Comparison of ENCODE assay signal across 31 cellular contexts in genomic region chr1:203442821-203443220, GRCh38. TPM values are rescaled to one million over a fixed set of nuclear protein-coding genes. Genes with fewer than 3 reads are reported as not detected.
A peak's percentile ranks its signal among the peaks of the same experiment; 100 is the strongest.
DNase-seq lines count a peak whose midpoint lies in the region; ATAC-seq and TF ChIP-seq lines count a peak whose summit lies in the region.
"Had no signal": no experiment of that assay in that cellular context is flagged by ENCODE, and none has a peak within 500 bp of the region (broad histone marks: within the 10 kb centered on the region; RNA-seq: fewer than 3 reads in every experiment).

No MANE protein-coding gene starts in this region.

- H3K36me3 ChIP-seq in body of pancreas (replicated peaks in 1 of 2; ENCODE audit: insufficient read depth in 1 of 2, low read depth in 2 of 2), result no peaks in the 10 kb centered on the region
- H3K36me3 ChIP-seq in muscle layer of duodenum (ENCODE audit: control insufficient read depth in 1 of 2, insufficient read depth in 2 of 2, low read length in 2 of 2), result no peaks in the 10 kb centered on the region
- H3K36me3 ChIP-seq in subcutaneous abdominal adipose tissue (ENCODE audit: control insufficient read depth in 5 of 5, insufficient read depth in 5 of 5, low read length in 5 of 5), result no peaks in the 10 kb centered on the region
- H3K36me3 ChIP-seq: HAP-1 had no signal

- H3K9me3 ChIP-seq in body of pancreas (peaks cover 0 to 5% (median 0%) of the 10 kb centered on the region in 3 donors), muscle layer of duodenum (ENCODE audit: control insufficient read depth in 1 of 2, low read length in 2 of 2) (peaks cover 0 to 5% of the 10 kb centered on the region in 2 donors), subcutaneous abdominal adipose tissue (ENCODE audit: control insufficient read depth in 5 of 5, low read length in 5 of 5) (peaks cover 0 to 11% (median 6%) of the 10 kb centered on the region in 5 donors)
- H3K9me3 ChIP-seq: HAP-1 had no signal

- DNase-seq in AG20443 (ENCODE audit: low spot score) (peak; percentile 78), body of pancreas (no peak), NCI-H748 treated with DMSO at 0.1 percent for 48 hours (lab: John Stamatoyannopoulos, UW) (no peak), NCI-H2029 (lab: John Stamatoyannopoulos, UW) (no peak), left colon (no peak)
- DNase-seq: activated CD4-positive, alpha-beta T cell treated with anti-CD3 and anti-CD28 coated beads, Interleukin-2, amount 50 U/mL, for 1 hour; activated naive CD4-positive, alpha-beta T cell treated with anti-CD3 and anti-CD28 coated beads, Interleukin-2, amount 50 U/mL, for 16 hours; effector CD4-positive, alpha-beta T cell; foreskin melanocyte; NCI-H146; NCI-H2171; NCI-H524; stimulated activated CD4-positive, alpha-beta T cell treated with anti-CD3 and anti-CD28 coated beads, Interleukin-2, amount 100 ng/mL, for 24 hours had no signal

- peak; percentile 18 for ATAC-seq in body of pancreas
- no peak for ATAC-seq in HG02571 (IDR thresholded peaks at IDR 0.05; ENCODE audit: unreplicated experiment)
- ATAC-seq in left colon, result no peak
- ATAC-seq: natural killer cell treated with Interleukin-12 subunit alpha and Interleukin-12 subunit beta and Interleukin-15 and Interleukin-18, amount 100 ng/mL, for 72 hours; SK-N-SH treated with all-trans-retinoic acid at 6 μM for 48 hours; stimulated activated memory B cell treated with anti-CD40 and anti-IgM and Interleukin-4, amounts not matched to agents 10 μg/mL and 1 μg/mL and 100 μg/mL, for 72 hours had no signal

- intact Hi-C loops in body of pancreas (cut with DNase I), result loop anchor here (5.0 kb wide), 1 partner anchor 101 kb away; no protein-coding TSS in a partner anchor
- intact Hi-C loops in left colon (cut with DNase I, micrococcal nuclease), result loop anchor here in 1 of 2 donors (5.0 kb wide), 1 partner anchor 171 kb away; no protein-coding TSS in a partner anchor

- TF ChIP-seq CTCF in body of pancreas (IDR thresholded peaks at IDR 0.05), result no peak

- H3K9ac ChIP-seq in subcutaneous abdominal adipose tissue (ENCODE audit: low read length in 5 of 5), result peak overlapping the region in 2 of 5 donors; percentile 35 to 49
- H3K9ac ChIP-seq: KMS-11, parathyroid adenoma had no signal

- TF ChIP-seq POLR2A in body of pancreas (IDR thresholded peaks at IDR 0.05), result no peak

- H3K27ac ChIP-seq in body of pancreas, result no peak overlapping the region
- peak overlapping the region; percentile 16 for H3K27ac ChIP-seq in muscle layer of duodenum (ENCODE audit: low read length)
- peak overlapping the region; percentile 71 for H3K27ac ChIP-seq in subcutaneous abdominal adipose tissue (ENCODE audit: low read depth, low read length)
- H3K27ac ChIP-seq: C4-2B, KMS-11, parathyroid adenoma, VCaP had no signal

- H3K27me3 ChIP-seq in body of pancreas, result no peaks in the 10 kb centered on the region
- no peaks in the 10 kb centered on the region for H3K27me3 ChIP-seq in muscle layer of duodenum (ENCODE audit: low read depth, low read length)
- no peaks in the 10 kb centered on the region for H3K27me3 ChIP-seq in subcutaneous abdominal adipose tissue (ENCODE audit: control insufficient read depth in 5 of 5, insufficient read depth in 4 of 5, low read length in 5 of 5)

- H3K4me1 ChIP-seq in body of pancreas (no peaks in the 10 kb centered on the region), muscle layer of duodenum (ENCODE audit: control insufficient read depth in 1 of 2, insufficient read depth in 2 of 2, low read length in 2 of 2) (peaks cover 14 to 18% of the 10 kb centered on the region in 2 donors), subcutaneous abdominal adipose tissue (ENCODE audit: control insufficient read depth in 5 of 5, insufficient read depth in 5 of 5, low read length in 5 of 5) (peaks cover 0 to 31% (median 28%) of the 10 kb centered on the region in 5 donors)
- H3K4me1 ChIP-seq: HAP-1, parathyroid adenoma had no signal

- WGBS in body of pancreas, 2 donors, result 57 to 74% methylated on average over 7 of the region's 7 CpGs

- H3K4me3 ChIP-seq in body of pancreas (no peak overlapping the region), muscle layer of duodenum (ENCODE audit: low read depth in 1 of 2, low read length in 2 of 2) (no peak overlapping the region), subcutaneous abdominal adipose tissue (ENCODE audit: low read depth in 1 of 5, low read length in 5 of 5) (no peak overlapping the region)
- H3K4me3 ChIP-seq: HAP-1, skin epidermis had no signal

RNA-seq across cellular contexts. Expression of gene PRELP, which starts 32.8 kb away (rescaled TPM):
- 10 to 100 TPM; 14.8 to 28.0 TPM for total RNA-seq in body of pancreas
- 10 to 100 TPM in 1 of 2 donors, 1 to 10 TPM in 1; 6.6 to 19.7 TPM for total RNA-seq in left colon
- total RNA-seq: activated T-helper 1 cell treated with anti-CD3 and anti-CD28 coated beads, Interleukin-12 subunit alpha, Interleukin-12 subunit beta, Interleukin-2, Interleukin-4 antibody, amounts not matched to agents 30 ng/mL and 10 ng/mL and 1 ng/mL, durations not matched to agents 14 hours and 24 hours and 36 hours; epithelial cell of proximal tubule; natural killer cell treated with Interleukin-12 subunit alpha and Interleukin-12 subunit beta and Interleukin-15 and Interleukin-18, amount 100 ng/mL, for 72 hours; RPMI7951 had no signal

RNA-seq across cellular contexts. Expression of gene OPTC, which starts 51.1 kb away (rescaled TPM):
- total RNA-seq in body of pancreas (not detected), left colon (not detected)
- total RNA-seq: activated T-helper 1 cell treated with anti-CD3 and anti-CD28 coated beads, Interleukin-12 subunit alpha, Interleukin-12 subunit beta, Interleukin-2, Interleukin-4 antibody, amounts not matched to agents 30 ng/mL and 10 ng/mL and 1 ng/mL, durations not matched to agents 14 hours and 24 hours and 36 hours; aorta; cerebellum; epithelial cell of proximal tubule; HT1080; natural killer cell treated with Interleukin-12 subunit alpha and Interleukin-12 subunit beta and Interleukin-15 and Interleukin-18, amount 100 ng/mL, for 72 hours; RPMI7951 had no signal

Comparison
In these comparisons a context has a peak if more than half of its experiments do, and no peak if none do; other contexts are left out.
1. H3K27ac ChIP-seq: peak in muscle layer of duodenum (single experiment) and subcutaneous abdominal adipose tissue (single experiment); none in body of pancreas (0 of 4).